Comparison of ENCODE assay signal across 15 cellular contexts in the genomic region with DNA sequence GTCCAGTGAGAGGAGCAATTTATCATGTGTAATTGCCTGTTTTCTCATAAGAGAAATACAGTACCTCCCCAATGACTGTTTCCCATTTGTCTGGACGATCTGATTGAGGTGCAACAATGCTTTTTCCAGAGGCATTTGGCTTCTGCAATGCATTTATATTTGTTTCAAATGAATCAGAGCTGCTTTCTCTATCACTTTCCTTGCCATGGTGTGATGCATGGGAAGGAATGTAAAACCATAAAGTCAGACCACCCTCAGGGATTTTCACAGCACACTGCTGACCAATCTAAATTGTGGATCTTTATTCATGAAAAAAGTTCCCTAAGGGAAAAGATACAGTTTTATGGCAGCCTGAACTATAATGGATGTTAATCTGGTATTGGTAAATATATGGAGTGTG.
"Had no signal": no experiment of that assay in that cellular context is flagged by ENCODE, and none has a peak within 500 bp of the region (broad histone marks: within the 10 kb centered on the region; RNA-seq: fewer than 3 reads in every experiment).

No MANE protein-coding gene starts in this region.

- H3K36me3 ChIP-seq: upper lobe of left lung had no signal

- H3K27me3 ChIP-seq: right atrium auricular region, testis, upper lobe of left lung had no signal

- H3K27ac ChIP-seq: right atrium auricular region, testis, upper lobe of left lung had no signal

- H3K9me3 ChIP-seq: right atrium auricular region, testis, upper lobe of left lung had no signal

- DNase-seq: activated CD4-positive, alpha-beta memory T cell treated with anti-CD3 and anti-CD28 coated beads, Interleukin-2, amount 10 ng/mL, durations not matched to agents 7 days and 5 days; activated CD4-positive, alpha-beta T cell treated with anti-CD3 and anti-CD28 coated beads for 36 hours; activated effector memory CD4-positive, alpha-beta T cell treated with Interleukin-2 at 50 U/mL for 16 hours; activated naive CD4-positive, alpha-beta T cell treated with anti-CD3 and anti-CD28 coated beads, Interleukin-2, amount 50 U/mL, for 16 hours; activated T-cell treated with anti-CD3 and anti-CD28 coated beads, Interleukin-2, amount 50 U/mL, for 24 hours; amniotic stem cell; endodermal cell; hypothalamus; mesenchymal stem cell; posterior cingulate gyrus; stimulated activated naive CD8-positive, alpha-beta T cell treated with anti-CD3 and anti-CD28 coated beads, Interleukin-15, amount 100 ng/mL, for 72 hours; testis; upper lobe of left lung had no signal

- H3K4me1 ChIP-seq: right atrium auricular region, testis, upper lobe of left lung had no signal

- H3K4me3 ChIP-seq: right atrium auricular region, smooth muscle cell, testis, upper lobe of left lung had no signal
